ENCODE assay signal across 14 cellular contexts in the genomic region with DNA sequence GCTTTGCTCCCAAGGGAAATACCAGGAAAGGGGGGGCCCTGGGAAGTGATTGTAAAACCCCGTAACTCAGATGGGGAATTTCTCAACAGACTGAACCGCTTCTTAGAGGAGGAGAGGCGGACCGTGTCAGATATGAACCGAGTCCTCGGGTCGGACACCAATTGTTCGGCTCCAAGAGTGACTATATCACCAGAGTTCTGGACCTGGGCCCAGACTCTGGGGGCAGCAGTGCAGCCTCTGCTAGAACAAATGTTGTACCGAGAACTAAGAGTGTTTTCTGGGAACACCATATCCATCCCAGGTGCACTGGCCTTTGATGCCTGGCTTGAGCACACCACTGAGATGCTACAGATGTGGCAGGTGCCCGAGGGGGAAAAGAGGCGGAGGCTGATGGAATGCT. TPM values are rescaled to one million over a fixed set of nuclear protein-coding genes. Genes with fewer than 3 reads are reported as not detected.
"Had no signal": no experiment of that assay in that cellular context is flagged by ENCODE, and none has a peak within 500 bp of the region (broad histone marks: within the 10 kb centered on the region; RNA-seq: fewer than 3 reads in every experiment).

No MANE protein-coding gene starts in this region.

- H3K27ac ChIP-seq: sigmoid colon had no signal

- H3K4me1 Mint-ChIP-seq: activated CD4-positive, alpha-beta T cell treated with anti-CD3 and anti-CD28 coated beads, Interleukin-2, amount 10 ng/mL, durations not matched to agents 24 days and 14 days; natural killer cell had no signal

- ATAC-seq: activated naive CD4-positive, alpha-beta T cell treated with anti-CD3 and anti-CD28 coated beads, Interleukin-2, amount 50 U/mL, for 72 hours; mucosa of descending colon; natural killer cell; T-cell had no signal

- H3K4me3 Mint-ChIP-seq: activated CD4-positive, alpha-beta T cell treated with anti-CD3 and anti-CD28 coated beads, Interleukin-2, amount 10 ng/mL, durations not matched to agents 24 days and 14 days; dendritic cell treated with granulocyte-macrophage colony-stimulating factor and Interleukin-4, amounts not matched to agents 40 ng/mL and 50 ng/mL, for 4 days; natural killer cell; T-cell had no signal

- H3K9me3 ChIP-seq: mucosa of descending colon, sigmoid colon had no signal

- H3K4me3 ChIP-seq: mucosa of descending colon had no signal

- H3K9me3 Mint-ChIP-seq: activated CD4-positive, alpha-beta T cell treated with anti-CD3 and anti-CD28 coated beads, Interleukin-2, amount 10 ng/mL, durations not matched to agents 24 days and 14 days; activated naive CD4-positive, alpha-beta T cell treated with anti-CD3 and anti-CD28 coated beads, Interleukin-2, amount 50 U/mL, for 72 hours; dendritic cell treated with granulocyte-macrophage colony-stimulating factor and Interleukin-4, amounts not matched to agents 40 ng/mL and 50 ng/mL, for 4 days; natural killer cell; T-cell had no signal

- H3K36me3 ChIP-seq: sigmoid colon had no signal

- H3K27ac Mint-ChIP-seq: activated CD4-positive, alpha-beta T cell treated with anti-CD3 and anti-CD28 coated beads, Interleukin-2, amount 10 ng/mL, durations not matched to agents 24 days and 14 days; activated naive CD4-positive, alpha-beta T cell treated with anti-CD3 and anti-CD28 coated beads, Interleukin-2, amount 50 U/mL, for 72 hours; dendritic cell treated with granulocyte-macrophage colony-stimulating factor and Interleukin-4, amounts not matched to agents 40 ng/mL and 50 ng/mL, for 4 days; natural killer cell; T-cell had no signal

- H3K36me3 Mint-ChIP-seq: activated naive CD4-positive, alpha-beta T cell treated with anti-CD3 and anti-CD28 coated beads, Interleukin-2, amount 50 U/mL, for 72 hours; natural killer cell had no signal

- DNase-seq: activated CD4-positive, alpha-beta T cell treated with anti-CD3 and anti-CD28 coated beads, Interleukin-2, amount 10 ng/mL, durations not matched to agents 24 days and 14 days; activated T-cell treated with anti-CD3 and anti-CD28 coated beads for 4 hours; cerebellar nuclear complex; hypothalamus; mucosa of descending colon; natural killer cell; sigmoid colon; stimulated activated CD4-positive, alpha-beta T cell treated with anti-CD3 and anti-CD28 coated beads, Interleukin-12 subunit alpha, Interleukin-12 subunit beta, amount 100 ng/mL, for 4 hours; stimulated activated naive CD4-positive, alpha-beta T cell; T-cell had no signal

RNA-seq across cellular contexts. Expression of gene PNMA3, which starts 1.0 kb away (rescaled TPM):
- total RNA-seq: lung microvascular endothelial cell, osteocyte had no signal
